19 cellular contexts compared by ENCODE assay signal in the genomic region with DNA sequence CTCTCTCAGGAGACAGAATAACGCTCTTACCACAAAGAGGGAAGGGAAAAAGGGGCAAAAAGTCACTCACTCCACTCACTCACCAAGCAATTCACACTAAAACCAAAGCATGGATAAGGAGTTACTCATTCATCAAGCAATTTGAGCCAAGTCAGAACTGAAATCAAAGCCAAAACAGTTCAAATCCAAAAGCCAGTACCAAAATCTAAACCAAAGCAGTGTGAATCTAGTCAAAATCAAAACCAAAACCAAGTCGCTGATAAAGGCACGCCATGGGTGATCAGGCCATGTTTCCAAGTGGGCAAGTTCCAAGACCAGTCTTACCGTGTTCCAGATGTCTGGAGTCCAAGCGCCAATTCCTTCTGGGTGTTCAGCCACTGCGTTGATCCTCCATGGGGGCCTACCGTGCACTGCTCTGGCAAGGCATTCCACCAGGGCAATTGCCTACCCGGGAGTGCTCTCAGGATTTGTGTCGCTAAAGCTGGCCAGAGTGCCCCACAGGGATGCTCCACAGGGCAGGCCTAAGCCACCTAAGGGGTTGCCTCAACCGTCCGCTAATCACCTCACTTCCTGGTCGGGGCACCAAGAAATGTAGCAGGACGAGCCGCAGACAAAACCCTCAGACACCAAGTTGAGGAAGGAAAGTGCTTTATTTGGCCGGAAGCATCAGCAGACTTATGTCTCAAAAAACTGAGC.
DNase-seq lines count a peak whose midpoint lies in the region; ATAC-seq and TF ChIP-seq lines count a peak whose summit lies in the region.
"Had no signal": no experiment of that assay in that cellular context is flagged by ENCODE, and none has a peak within 500 bp of the region (broad histone marks: within the 10 kb centered on the region; RNA-seq: fewer than 3 reads in every experiment).

No MANE protein-coding gene starts in this region.

- TF ChIP-seq CTCF in Caco-2 (IDR thresholded peaks at IDR 0.05; ENCODE audit: insufficient read depth in 1 of 2, low read depth in 1 of 2, low read length in 1 of 2, severe bottlenecking in 1 of 2, unreplicated experiment in 1 of 2), result no peak
- no peak for TF ChIP-seq CTCF in ascending aorta (IDR thresholded peaks at IDR 0.05)
- TF ChIP-seq CTCF in fibroblast of the aortic adventitia (IDR thresholded peaks at IDR 0.05; ENCODE audit: insufficient read depth, low read length), result no peak

- H3K36me3 Mint-ChIP-seq in Caco-2 (ENCODE audit: insufficient read depth, unreplicated experiment), result no peaks in the 10 kb centered on the region
- no peaks in the 10 kb centered on the region for H3K36me3 Mint-ChIP-seq in stimulated activated effector memory CD8-positive, alpha-beta T cell treated with anti-CD3 and anti-CD28 coated beads, Interleukin-12 subunit alpha, Interleukin-12 subunit beta, amount 100 ng/mL, for 72 hours

- H3K9ac ChIP-seq in rectal smooth muscle tissue (ENCODE audit: low read length), result no peak overlapping the region

- peaks cover 15% of the 10 kb centered on the region for H3K4me1 ChIP-seq in Caco-2
- H3K4me1 ChIP-seq in ascending aorta, result peaks cover 3 to 28% of the 10 kb centered on the region in 2 donors
- no peaks in the 10 kb centered on the region for H3K4me1 ChIP-seq in rectal smooth muscle tissue (ENCODE audit: control insufficient read depth, insufficient read depth, low read length)
- H3K4me1 ChIP-seq: SJSA1 had no signal

- H3K9me3 Mint-ChIP-seq in Caco-2 (ENCODE audit: unreplicated experiment), result peaks cover 12% of the 10 kb centered on the region
- no peaks in the 10 kb centered on the region for H3K9me3 Mint-ChIP-seq in stimulated activated effector memory CD8-positive, alpha-beta T cell treated with anti-CD3 and anti-CD28 coated beads, Interleukin-12 subunit alpha, Interleukin-12 subunit beta, amount 100 ng/mL, for 72 hours

- no peak for ATAC-seq in stimulated activated effector memory CD8-positive, alpha-beta T cell treated with anti-CD3 and anti-CD28 coated beads, Interleukin-12 subunit alpha, Interleukin-12 subunit beta, amount 100 ng/mL, for 72 hours
- ATAC-seq in HG03521 (IDR thresholded peaks at IDR 0.05; ENCODE audit: unreplicated experiment), result no peak

- intact Hi-C loops in Caco-2 (cut with micrococcal nuclease; ENCODE audit: unreplicated experiment), result no loop called here
- intact Hi-C loops in ascending aorta (cut with DNase I), result no loop called here

- H3K27me3 Mint-ChIP-seq in Caco-2 (ENCODE audit: insufficient read depth, unreplicated experiment), result no peaks in the 10 kb centered on the region

- DNase-seq in Caco-2, result no peak
- no peak for DNase-seq in ascending aorta (ENCODE audit: low spot score in 2 of 2)
- peak; percentile 19 for DNase-seq in fibroblast of the aortic adventitia (ENCODE audit: low read depth)
- DNase-seq in stimulated activated effector memory CD8-positive, alpha-beta T cell treated with anti-CD3 and anti-CD28 coated beads, Interleukin-12 subunit alpha, Interleukin-12 subunit beta, amount 100 ng/mL, for 72 hours (ENCODE audit: low spot score in 2 of 2), result no peak
- no peak for DNase-seq in NCI-H1105 (lab: John Stamatoyannopoulos, UW)
- DNase-seq in GDM1 (lab: John Stamatoyannopoulos, UW), result no peak
- DNase-seq: ACHN; H9; Kasumi-1; NCI-H1436; NCI-H2081; NCI-H2227 treated with DMSO at 0.1 percent for 48 hours; NCI-H526 treated with DMSO at 0.1 percent for 48 hours; NK-92 treated with Interleukin-12 subunit alpha and Interleukin-12 subunit beta, amount 100 ng/mL, for 24 hours; OCI-M1 had no signal

- H3K4me3 Mint-ChIP-seq in Caco-2 (ENCODE audit: unreplicated experiment), result no peak overlapping the region
- H3K4me3 Mint-ChIP-seq in stimulated activated effector memory CD8-positive, alpha-beta T cell treated with anti-CD3 and anti-CD28 coated beads, Interleukin-12 subunit alpha, Interleukin-12 subunit beta, amount 100 ng/mL, for 72 hours, result no peak overlapping the region
- H3K4me3 Mint-ChIP-seq: H9 had no signal

- POLR2A ChIA-PET in Caco-2 (lab: Charles Lee), result no interaction called here

- H3K27me3 ChIP-seq in Caco-2 (replicated peaks; ENCODE audit: control insufficient read depth, insufficient read depth, low read length), result no peaks in the 10 kb centered on the region
- H3K27me3 ChIP-seq in ascending aorta, result no peaks in the 10 kb centered on the region
- H3K27me3 ChIP-seq in rectal smooth muscle tissue (ENCODE audit: control insufficient read depth, insufficient read depth, low read length), result no peaks in the 10 kb centered on the region

- peaks cover 1% of the 10 kb centered on the region; the same call in 1 of the 2 replicates for H3K9me3 ChIP-seq in Caco-2
- no peaks in the 10 kb centered on the region for H3K9me3 ChIP-seq in ascending aorta
- H3K9me3 ChIP-seq: SJSA1 had no signal

- BruUV-seq in Caco-2 (replicated peaks; lab: Mats Ljungman, UMichigan), result no TSS peak

- H3K4me3 ChIP-seq in Caco-2 (ENCODE audit: low read depth, low read length) (no peak overlapping the region), ascending aorta (no peak overlapping the region), fibroblast of the aortic adventitia (ENCODE audit: low read depth, low read length) (no peak overlapping the region), rectal smooth muscle tissue (ENCODE audit: low read length) (no peak overlapping the region)
- H3K4me3 ChIP-seq: SJSA1 had no signal

- H3K27ac ChIP-seq in ascending aorta (peak overlapping the region; percentile 19 to 67), rectal smooth muscle tissue (ENCODE audit: low read depth, low read length) (peak overlapping the region; percentile 66)
- H3K27ac ChIP-seq: RWPE1, SJSA1 had no signal

- CTCF ChIA-PET in Caco-2 (lab: Charles Lee), result no interaction called here

- H3K27ac Mint-ChIP-seq in Caco-2 (ENCODE audit: unreplicated experiment), result peak overlapping the region; percentile 26
- H3K27ac Mint-ChIP-seq in stimulated activated effector memory CD8-positive, alpha-beta T cell treated with anti-CD3 and anti-CD28 coated beads, Interleukin-12 subunit alpha, Interleukin-12 subunit beta, amount 100 ng/mL, for 72 hours, result no peak overlapping the region

- H3K4me1 Mint-ChIP-seq in Caco-2 (ENCODE audit: low read depth, unreplicated experiment), result peaks cover 21% of the 10 kb centered on the region
- no peaks in the 10 kb centered on the region for H3K4me1 Mint-ChIP-seq in stimulated activated effector memory CD8-positive, alpha-beta T cell treated with anti-CD3 and anti-CD28 coated beads, Interleukin-12 subunit alpha, Interleukin-12 subunit beta, amount 100 ng/mL, for 72 hours

- H3K36me3 ChIP-seq in Caco-2 (ENCODE audit: control insufficient read depth, insufficient read depth, low read length) (no peaks in the 10 kb centered on the region), ascending aorta (no peaks in the 10 kb centered on the region), rectal smooth muscle tissue (ENCODE audit: control insufficient read depth, insufficient read depth, low read length) (no peaks in the 10 kb centered on the region)
- H3K36me3 ChIP-seq: SJSA1 had no signal
